Comparison of ENCODE assay signal across 8 cellular contexts in genomic region chr2:222572761-222573174, GRCh38.
A peak's percentile ranks its signal among the peaks of the same experiment; 100 is the strongest.
DNase-seq lines count a peak whose midpoint lies in the region; ATAC-seq and TF ChIP-seq lines count a peak whose summit lies in the region.

No MANE protein-coding gene starts in this region.

- intact Hi-C loops in Right ventricle myocardium inferior (cut with DNase I), result no loop called here
- intact Hi-C loops in cardiac septum (cut with DNase I), result no loop called here
- intact Hi-C loops in left lung (cut with DNase I), result no loop called here
- intact Hi-C loops in vagina (cut with DNase I), result no loop called here

- DNase-seq in Right ventricle myocardium inferior (ENCODE audit: missing footprints), result no peak
- no peak for DNase-seq in cardiac septum (ENCODE audit: low spot score)
- DNase-seq in astrocyte of the hippocampus (ENCODE audit: low read depth, low spot score), result peak; percentile 84
- no peak for DNase-seq in left lung
- no peak for DNase-seq in vagina (ENCODE audit: extremely low spot score in 2 of 2)

- no peak for TF ChIP-seq CTCF in left lung (IDR thresholded peaks at IDR 0.05)
- TF ChIP-seq CTCF in vagina (IDR thresholded peaks at IDR 0.05), result no peak

- peaks cover 0 to 37% of the 10 kb centered on the region in 2 donors for H3K36me3 ChIP-seq in left lung
- H3K36me3 ChIP-seq in vagina, result peaks cover 0 to 3% of the 10 kb centered on the region in 2 donors

- H3K4me1 ChIP-seq in left lung (peaks cover 0 to 8% of the 10 kb centered on the region in 2 donors), vagina (peaks cover 17% of the 10 kb centered on the region)

- no peaks in the 10 kb centered on the region for H3K9me3 ChIP-seq in left lung
- H3K9me3 ChIP-seq in vagina, result no peaks in the 10 kb centered on the region

- TF ChIP-seq POLR2A in vagina (IDR thresholded peaks at IDR 0.05), result no peak

- H3K27ac ChIP-seq in left lung, result no peak overlapping the region
- peak overlapping the region; percentile 18 for H3K27ac ChIP-seq in vagina

- H3K27me3 ChIP-seq in left lung (no peaks in the 10 kb centered on the region), vagina (no peaks in the 10 kb centered on the region)

- H3K4me3 ChIP-seq in left lung, result no peak overlapping the region
- H3K4me3 ChIP-seq in vagina, result no peak overlapping the region

- ATAC-seq in Right ventricle myocardium inferior, result peak; percentile 87
- peak; percentile 86 for ATAC-seq in left lung
- ATAC-seq in GM19455 (IDR thresholded peaks at IDR 0.05; ENCODE audit: unreplicated experiment), result no peak
- no peak for ATAC-seq in GM18867 (IDR thresholded peaks at IDR 0.05; ENCODE audit: unreplicated experiment)
- ATAC-seq in HG03175 (IDR thresholded peaks at IDR 0.05; ENCODE audit: unreplicated experiment), result no peak

Comparison
In these comparisons a context has a peak if more than half of its experiments do, and no peak if none do; other contexts are left out.
1. ATAC-seq: peak in Right ventricle myocardium inferior (single experiment) and left lung (single experiment); none in GM19455 (single experiment), GM18867 (single experiment) and HG03175 (single experiment).